Comparison of ENCODE assay signal across 28 cellular contexts in genomic region chr20:36206068-36206467, GRCh38.
"Had no signal": no experiment of that assay in that cellular context is flagged by ENCODE, and none has a peak within 500 bp of the region (broad histone marks: within the 10 kb centered on the region; RNA-seq: fewer than 3 reads in every experiment).

No MANE protein-coding gene starts in this region.

- H3K9me3 Mint-ChIP-seq: naive thymus-derived CD4-positive, alpha-beta T cell; natural killer cell; nephron; neural crest cell; stimulated activated memory B cell treated with anti-CD40 and anti-IgM and Interleukin-4, amounts not matched to agents 10 μg/mL and 1 μg/mL and 100 μg/mL, for 72 hours; stimulated activated naive CD8-positive, alpha-beta T cell treated with anti-CD3 and anti-CD28 coated beads, Interleukin-15, amount 100 ng/mL, for 72 hours had no signal

- H3K4me3 Mint-ChIP-seq: naive thymus-derived CD4-positive, alpha-beta T cell; natural killer cell; nephron; neural crest cell; stimulated activated memory B cell treated with anti-CD40 and anti-IgM and Interleukin-4, amounts not matched to agents 10 μg/mL and 1 μg/mL and 100 μg/mL, for 72 hours; stimulated activated naive CD8-positive, alpha-beta T cell treated with anti-CD3 and anti-CD28 coated beads, Interleukin-15, amount 100 ng/mL, for 72 hours had no signal

- H2AFZ ChIP-seq: parathyroid adenoma had no signal

- H3K4me3 ChIP-seq: ovary, psoas muscle, right lobe of liver, sigmoid colon, thoracic aorta, thyroid gland, tibial nerve, upper lobe of left lung, vagina had no signal

- H3K36me3 ChIP-seq: ovary, right lobe of liver had no signal

- H3K27ac ChIP-seq: ovary, parathyroid adenoma, psoas muscle, right lobe of liver, sigmoid colon, thoracic aorta, thyroid gland, tibial nerve, upper lobe of left lung, vagina had no signal

- H3K9ac ChIP-seq: parathyroid adenoma had no signal

- H3K36me3 Mint-ChIP-seq: naive thymus-derived CD4-positive, alpha-beta T cell; natural killer cell; stimulated activated memory B cell treated with anti-CD40 and anti-IgM and Interleukin-4, amounts not matched to agents 10 μg/mL and 1 μg/mL and 100 μg/mL, for 72 hours had no signal

- H3K9me3 ChIP-seq: ovary, psoas muscle, right lobe of liver, sigmoid colon, thoracic aorta, thyroid gland, tibial nerve, upper lobe of left lung, vagina had no signal

- H3K27me3 ChIP-seq: ovary, right lobe of liver, sigmoid colon, thyroid gland, tibial nerve, upper lobe of left lung, vagina had no signal

- ATAC-seq: naive thymus-derived CD4-positive, alpha-beta T cell; natural killer cell; psoas muscle; right cardiac atrium; right lobe of liver; stimulated activated memory B cell treated with anti-CD40 and anti-IgM and Interleukin-4, amounts not matched to agents 10 μg/mL and 1 μg/mL and 100 μg/mL, for 72 hours; stimulated activated naive CD8-positive, alpha-beta T cell treated with anti-CD3 and anti-CD28 coated beads, Interleukin-15, amount 100 ng/mL, for 72 hours; stimulated activated naive CD8-positive, alpha-beta T cell treated with anti-CD3 and anti-CD28 coated beads, Interleukin-15, Interleukin-2, amounts not matched to agents 100 U/mL and 50 U/mL, for 24 hours had no signal

- H3K4me1 ChIP-seq: parathyroid adenoma, psoas muscle, sigmoid colon, vagina had no signal

- H3K27ac Mint-ChIP-seq: naive thymus-derived CD4-positive, alpha-beta T cell; natural killer cell; nephron; stimulated activated memory B cell treated with anti-CD40 and anti-IgM and Interleukin-4, amounts not matched to agents 10 μg/mL and 1 μg/mL and 100 μg/mL, for 72 hours had no signal

- DNase-seq: naive thymus-derived CD4-positive, alpha-beta T cell; natural killer cell; occipital lobe; ovary; posterior cingulate gyrus; psoas muscle; right cardiac atrium; right lobe of liver; sigmoid colon; small intestine; stimulated activated CD4-positive, alpha-beta T cell treated with anti-CD3 and anti-CD28 coated beads, Interleukin-1b, Interleukin-23, amount 100 ng/mL, for 48 hours; stimulated activated CD4-positive, alpha-beta T cell treated with anti-CD3 and anti-CD28 coated beads, Interleukin-4, amount 100 ng/mL, for 1 hour; stimulated activated CD4-positive, alpha-beta T cell treated with anti-CD3 and anti-CD28 coated beads, Interleukin-4, amount 100 ng/mL, for 4 hours; stimulated activated CD8-positive, alpha-beta memory T cell treated with anti-CD3 and anti-CD28 coated beads, Interleukin-4, amount 100 ng/mL, for 48 hours; stimulated activated naive CD4-positive, alpha-beta T cell; stimulated activated naive CD8-positive, alpha-beta T cell treated with anti-CD3 and anti-CD28 coated beads, Interleukin-15, amount 100 ng/mL, for 72 hours; stimulated activated naive CD8-positive, alpha-beta T cell treated with anti-CD3 and anti-CD28 coated beads, Interleukin-15, Interleukin-2, amounts not matched to agents 100 U/mL and 50 U/mL, for 24 hours; substantia nigra; thyroid gland; trophoblast cell; upper lobe of left lung had no signal
